1 cellular context compared by ENCODE assay signal in genomic region chr2:128306081-128306930, GRCh38.
TF ChIP-seq lines count a peak whose summit lies in the region.

No MANE protein-coding gene starts in this region.

TF ChIP-seq in HepG2, 621 proteins besides CTCF, POLR2A, EP300 and RAD21 (continued from another document and continues in another):
- TF ChIP-seq TEAD3 (CRISPR knock-in tag; optimal IDR thresholded peaks at IDR 0.05; ENCODE audit: borderline replicate concordance) (peak; percentile 88), HES4 (CRISPR knock-in tag; IDR thresholded peaks at IDR 0.05; ENCODE audit: borderline replicate concordance) (no peak), RELA (CRISPR knock-in tag; IDR thresholded peaks at IDR 0.05) (no peak; the same call in 1 of the 2 replicates), SIX1 (CRISPR knock-in tag; IDR thresholded peaks at IDR 0.05; ENCODE audit: borderline replicate concordance) (peak; percentile 69; the same call in 1 of the 2 replicates), ZUFSP (CRISPR knock-in tag; IDR thresholded peaks at IDR 0.05; ENCODE audit: borderline replicate concordance) (no peak), NBN (conservative IDR thresholded peaks at IDR 0.05) (no peak), HMG20A (CRISPR knock-in tag; IDR thresholded peaks at IDR 0.05; ENCODE audit: borderline replicate concordance) (peak; percentile 79; the same call in 1 of the 2 replicates), HNRNPK (IDR thresholded peaks at IDR 0.05; ENCODE audit: low read depth, low read length, poor library complexity, severe bottlenecking) (no peak), PCBP2 (optimal IDR thresholded peaks at IDR 0.05; ENCODE audit: low read depth, low read length, poor library complexity, severe bottlenecking) (no peak), NCOR1 (IDR thresholded peaks at IDR 0.05; ENCODE audit: borderline replicate concordance, low read length) (no peak; the same call in 1 of the 2 replicates), ZNF530 (CRISPR knock-in tag; IDR thresholded peaks at IDR 0.05; ENCODE audit: low read depth) (no peak), ZBTB39 (CRISPR knock-in tag; IDR thresholded peaks at IDR 0.05) (no peak), PLRG1 (conservative IDR thresholded peaks at IDR 0.05) (no peak), REPIN1 (CRISPR knock-in tag; IDR thresholded peaks at IDR 0.05; ENCODE audit: borderline replicate concordance, low read depth) (no peak; the same call in 1 of the 2 replicates), ZFYVE20 (CRISPR knock-in tag; IDR thresholded peaks at IDR 0.05; ENCODE audit: borderline replicate concordance, low read depth) (no peak), ZNF652 (CRISPR knock-in tag; IDR thresholded peaks at IDR 0.05; ENCODE audit: borderline replicate concordance, low read depth) (no peak), DMTF1 (CRISPR knock-in tag; IDR thresholded peaks at IDR 0.05) (no peak), ZNF687 (CRISPR knock-in tag; IDR thresholded peaks at IDR 0.05) (peak; percentile 95), ELF1 (CRISPR knock-in tag; IDR thresholded peaks at IDR 0.05) (no peak), STAT5B (CRISPR knock-in tag; IDR thresholded peaks at IDR 0.05) (no peak), ZNF777 (CRISPR knock-in tag; IDR thresholded peaks at IDR 0.05) (no peak), MAFK (conservative IDR thresholded peaks at IDR 0.05 in 1 of 2, IDR thresholded peaks at IDR 0.05 in 1 of 2; ENCODE audit: low read length in 2 of 2) (no peak), NFE2L1 (CRISPR knock-in tag; IDR thresholded peaks at IDR 0.05; ENCODE audit: borderline replicate concordance) (no peak), ZNF460 (CRISPR knock-in tag; IDR thresholded peaks at IDR 0.05; ENCODE audit: borderline replicate concordance) (no peak), ZNF609 (CRISPR knock-in tag; IDR thresholded peaks at IDR 0.05; ENCODE audit: borderline replicate concordance) (peak; percentile 92), RBM22 (optimal IDR thresholded peaks at IDR 0.05; ENCODE audit: low read length) (peak; percentile 32), EED (CRISPR knock-in tag; IDR thresholded peaks at IDR 0.05) (no peak), MIER2 (CRISPR knock-in tag; IDR thresholded peaks at IDR 0.05) (0 out of 2 replicates have a peak, but pooled peaks have one; percentile 11), ZNF451 (CRISPR knock-in tag; IDR thresholded peaks at IDR 0.05) (0 out of 2 replicates have a peak, but pooled peaks have one; percentile 66), MATR3 (CRISPR knock-in tag; IDR thresholded peaks at IDR 0.05) (no peak), TRAFD1 (CRISPR knock-in tag; IDR thresholded peaks at IDR 0.05; ENCODE audit: borderline replicate concordance) (no peak), ZNF510 (CRISPR knock-in tag; IDR thresholded peaks at IDR 0.05; ENCODE audit: low read depth) (no peak), KLF16 (CRISPR knock-in tag; IDR thresholded peaks at IDR 0.05) (peak in 1 of 2 experiments; percentile 93; a peak in 2 of 4 replicates)
- TF ChIP-seq, protein P1, sequence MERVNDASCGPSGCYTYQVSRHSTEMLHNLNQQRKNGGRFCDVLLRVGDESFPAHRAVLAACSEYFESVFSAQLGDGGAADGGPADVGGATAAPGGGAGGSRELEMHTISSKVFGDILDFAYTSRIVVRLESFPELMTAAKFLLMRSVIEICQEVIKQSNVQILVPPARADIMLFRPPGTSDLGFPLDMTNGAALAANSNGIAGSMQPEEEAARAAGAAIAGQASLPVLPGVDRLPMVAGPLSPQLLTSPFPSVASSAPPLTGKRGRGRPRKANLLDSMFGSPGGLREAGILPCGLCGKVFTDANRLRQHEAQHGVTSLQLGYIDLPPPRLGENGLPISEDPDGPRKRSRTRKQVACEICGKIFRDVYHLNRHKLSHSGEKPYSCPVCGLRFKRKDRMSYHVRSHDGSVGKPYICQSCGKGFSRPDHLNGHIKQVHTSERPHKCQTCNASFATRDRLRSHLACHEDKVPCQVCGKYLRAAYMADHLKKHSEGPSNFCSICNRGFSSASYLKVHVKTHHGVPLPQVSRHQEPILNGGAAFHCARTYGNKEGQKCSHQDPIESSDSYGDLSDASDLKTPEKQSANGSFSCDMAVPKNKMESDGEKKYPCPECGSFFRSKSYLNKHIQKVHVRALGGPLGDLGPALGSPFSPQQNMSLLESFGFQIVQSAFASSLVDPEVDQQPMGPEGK (CRISPR knock-in tag; IDR thresholded peaks at IDR 0.05): peak; percentile 100
- TF ChIP-seq, protein P2, sequence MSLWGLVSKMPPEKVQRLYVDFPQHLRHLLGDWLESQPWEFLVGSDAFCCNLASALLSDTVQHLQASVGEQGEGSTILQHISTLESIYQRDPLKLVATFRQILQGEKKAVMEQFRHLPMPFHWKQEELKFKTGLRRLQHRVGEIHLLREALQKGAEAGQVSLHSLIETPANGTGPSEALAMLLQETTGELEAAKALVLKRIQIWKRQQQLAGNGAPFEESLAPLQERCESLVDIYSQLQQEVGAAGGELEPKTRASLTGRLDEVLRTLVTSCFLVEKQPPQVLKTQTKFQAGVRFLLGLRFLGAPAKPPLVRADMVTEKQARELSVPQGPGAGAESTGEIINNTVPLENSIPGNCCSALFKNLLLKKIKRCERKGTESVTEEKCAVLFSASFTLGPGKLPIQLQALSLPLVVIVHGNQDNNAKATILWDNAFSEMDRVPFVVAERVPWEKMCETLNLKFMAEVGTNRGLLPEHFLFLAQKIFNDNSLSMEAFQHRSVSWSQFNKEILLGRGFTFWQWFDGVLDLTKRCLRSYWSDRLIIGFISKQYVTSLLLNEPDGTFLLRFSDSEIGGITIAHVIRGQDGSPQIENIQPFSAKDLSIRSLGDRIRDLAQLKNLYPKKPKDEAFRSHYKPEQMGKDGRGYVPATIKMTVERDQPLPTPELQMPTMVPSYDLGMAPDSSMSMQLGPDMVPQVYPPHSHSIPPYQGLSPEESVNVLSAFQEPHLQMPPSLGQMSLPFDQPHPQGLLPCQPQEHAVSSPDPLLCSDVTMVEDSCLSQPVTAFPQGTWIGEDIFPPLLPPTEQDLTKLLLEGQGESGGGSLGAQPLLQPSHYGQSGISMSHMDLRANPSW (CRISPR knock-in tag; IDR thresholded peaks at IDR 0.05; ENCODE audit: borderline replicate concordance): 0 out of 2 replicates have a peak, but pooled peaks have one; percentile 65
